24 cellular contexts compared by ENCODE assay signal in genomic region chr1:3803905-3804626, GRCh38. TPM values are rescaled to one million over a fixed set of nuclear protein-coding genes. Genes with fewer than 3 reads are reported as not detected.
DNase-seq lines count a peak whose midpoint lies in the region; ATAC-seq and TF ChIP-seq lines count a peak whose summit lies in the region.
"Had no signal": no experiment of that assay in that cellular context is flagged by ENCODE, and none has a peak within 500 bp of the region (broad histone marks: within the 10 kb centered on the region; RNA-seq: fewer than 3 reads in every experiment).

No MANE protein-coding gene starts in this region.

- peaks cover 4 to 16% (median 11%) of the 10 kb centered on the region in 5 experiments for H3K9me3 Mint-ChIP-seq in brain
- H3K9me3 Mint-ChIP-seq: effector memory CD8-positive, alpha-beta T cell; natural killer cell treated with Interleukin-12 subunit alpha and Interleukin-12 subunit beta and Interleukin-15 and Interleukin-18, amount 100 ng/mL, for 72 hours had no signal

- H2AFZ ChIP-seq in OCI-LY3 (ENCODE audit: low read depth, low read length) (peak overlapping the region; percentile 52; the same call in 1 of the 2 replicates), neuronal stem cell (ENCODE audit: low read length) (peak overlapping the region; percentile 49)

- no peak overlapping the region for H3K18ac ChIP-seq in neuronal stem cell (ENCODE audit: low read length)

- no peak overlapping the region for H3K14ac ChIP-seq in neuronal stem cell (ENCODE audit: low read length)

- TF ChIP-seq CTCF in OCI-LY3 (IDR thresholded peaks at IDR 0.05; ENCODE audit: low read depth, low read length) (no peak), brain (conservative IDR thresholded peaks at IDR 0.05) (no peak)

- H3K23ac ChIP-seq in neuronal stem cell (ENCODE audit: low read depth, low read length, poor library complexity): no peak overlapping the region

- H3K4ac ChIP-seq in neuronal stem cell (ENCODE audit: low read length): no peak overlapping the region

- peak overlapping the region in 3 of 5 experiments; percentile 1 to 15 (median 7) for H3K4me3 Mint-ChIP-seq in brain
- H3K4me3 Mint-ChIP-seq: activated CD4-positive, alpha-beta T cell treated with anti-CD3 and anti-CD28 coated beads, Interleukin-2, amount 10 ng/mL, durations not matched to agents 7 days and 5 days; activated naive CD8-positive, alpha-beta T cell treated with anti-CD3 and anti-CD28 coated beads, Interleukin-2, amount 10 ng/mL, durations not matched to agents 7 days and 5 days; effector memory CD8-positive, alpha-beta T cell; natural killer cell treated with Interleukin-12 subunit alpha and Interleukin-12 subunit beta and Interleukin-15 and Interleukin-18, amount 100 ng/mL, for 72 hours had no signal

- H3K27ac ChIP-seq in OCI-LY3 (ENCODE audit: low read length) (peak overlapping the region; percentile 35), neuronal stem cell (replicated peaks; ENCODE audit: low read length) (no peak overlapping the region), substantia nigra (ENCODE audit: low read depth, low read length, poor library complexity, severe bottlenecking) (no peak overlapping the region)
- H3K27ac ChIP-seq: C4-2B, thoracic aorta had no signal

- no peak overlapping the region for H2AK5ac ChIP-seq in neuronal stem cell (ENCODE audit: low read depth, low read length)

- H3K9me3 ChIP-seq in OCI-LY3 (ENCODE audit: insufficient read depth, low read length): 0 out of 2 replicates have a peak, but pooled peaks cover 3% of the 10 kb centered on the region
- H3K9me3 ChIP-seq in neuronal stem cell (replicated peaks in 1 of 2; ENCODE audit: control insufficient read depth in 2 of 2, insufficient read depth in 1 of 2, low read depth in 1 of 2, low read length in 2 of 2): peaks cover 5 to 12% of the 10 kb centered on the region in 2 donors
- H3K9me3 ChIP-seq: thoracic aorta had no signal

- WGBS in neuronal stem cell (ENCODE audit: extremely low coverage in 2 of 2, insufficient read length in 2 of 2, insufficient replicate concordance in 1 of 2), 2 donors: no CpG with 5 or more reads among the region's 19 CpGs

- no peak overlapping the region for H2BK5ac ChIP-seq in neuronal stem cell (ENCODE audit: low read length)

- no peak overlapping the region for H2BK12ac ChIP-seq in neuronal stem cell (ENCODE audit: low read length)

- H4K20me1 ChIP-seq in OCI-LY3 (ENCODE audit: insufficient read depth, low read length): no peaks in the 10 kb centered on the region

- no peak overlapping the region for H2BK15ac ChIP-seq in neuronal stem cell (ENCODE audit: low read length)

- H4K91ac ChIP-seq in neuronal stem cell (ENCODE audit: low read depth, low read length, poor library complexity): no peak overlapping the region

- H3K36me3 ChIP-seq in OCI-LY3 (replicated peaks; ENCODE audit: low read depth, low read length) (no peaks in the 10 kb centered on the region), neuronal stem cell (replicated peaks in 1 of 2; ENCODE audit: control insufficient read depth in 2 of 2, insufficient read depth in 2 of 2, low read length in 2 of 2) (no peaks in the 10 kb centered on the region)
- H3K36me3 ChIP-seq: thoracic aorta had no signal

- DNase-seq in EH (ENCODE audit: low read depth) (peak; percentile 49), neuronal stem cell (ENCODE audit: low spot score) (no peak), midbrain (lab: John Stamatoyannopoulos, UW) (no peak), substantia nigra (lab: John Stamatoyannopoulos, UW) (no peak)
- DNase-seq: activated CD4-positive, alpha-beta T cell treated with anti-CD3 and anti-CD28 coated beads, Interleukin-2, amount 10 ng/mL, durations not matched to agents 7 days and 5 days; activated naive CD8-positive, alpha-beta T cell treated with anti-CD3 and anti-CD28 coated beads, Interleukin-2, amount 10 ng/mL, durations not matched to agents 7 days and 5 days; DMS 273 treated with DMSO at 0.1 percent for 48 hours; effector memory CD8-positive, alpha-beta T cell; GDM1; KG1; left cardiac atrium; NCI-H1694 treated with DMSO at 0.1 percent for 48 hours; NCI-H345; NCI-H774; SHP77; stimulated activated CD4-positive, alpha-beta T cell treated with anti-CD3 and anti-CD28 coated beads, Interleukin-1b, Interleukin-23, amount 100 ng/mL, for 48 hours had no signal

- H3K4me1 Mint-ChIP-seq in brain: peaks cover 28% of the 10 kb centered on the region

- H3K4me3 ChIP-seq in OCI-LY3 (ENCODE audit: low read length) (peak overlapping the region; percentile 70), neuronal stem cell (ENCODE audit: low read length in 2 of 2) (no peak overlapping the region)
- H3K4me3 ChIP-seq: thoracic aorta had no signal

- H3K4me2 ChIP-seq in OCI-LY3 (ENCODE audit: low read length) (peak overlapping the region; percentile 85), neuronal stem cell (ENCODE audit: insufficient read depth, low read length, poor library complexity, severe bottlenecking) (no peak overlapping the region)

- ATAC-seq in GM21723 (IDR thresholded peaks at IDR 0.05; ENCODE audit: unreplicated experiment) (no peak), GM18517 (IDR thresholded peaks at IDR 0.05; ENCODE audit: unreplicated experiment) (no peak)
- ATAC-seq: effector memory CD8-positive, alpha-beta T cell; left cardiac atrium; natural killer cell treated with Interleukin-12 subunit alpha and Interleukin-12 subunit beta and Interleukin-15 and Interleukin-18, amount 100 ng/mL, for 72 hours had no signal

- no peak overlapping the region for H4K8ac ChIP-seq in neuronal stem cell (ENCODE audit: low read depth, low read length)

- H3K9ac ChIP-seq in OCI-LY3 (ENCODE audit: low read length) (peak overlapping the region; percentile 23; the same call in 1 of the 2 replicates), neuronal stem cell (ENCODE audit: low read depth, low read length, poor library complexity) (no peak overlapping the region)

- no peaks in the 10 kb centered on the region for H3K79me1 ChIP-seq in neuronal stem cell (ENCODE audit: low read depth, low read length)

- H3K27ac Mint-ChIP-seq in brain: peak overlapping the region in 4 of 5 experiments; percentile 28 to 79 (median 38)
- H3K27ac Mint-ChIP-seq: activated CD4-positive, alpha-beta T cell treated with anti-CD3 and anti-CD28 coated beads, Interleukin-2, amount 10 ng/mL, durations not matched to agents 7 days and 5 days; activated naive CD8-positive, alpha-beta T cell treated with anti-CD3 and anti-CD28 coated beads, Interleukin-2, amount 10 ng/mL, durations not matched to agents 7 days and 5 days; effector memory CD8-positive, alpha-beta T cell; natural killer cell treated with Interleukin-12 subunit alpha and Interleukin-12 subunit beta and Interleukin-15 and Interleukin-18, amount 100 ng/mL, for 72 hours had no signal

- H3K27me3 Mint-ChIP-seq in brain: peaks cover 19% of the 10 kb centered on the region

- no peaks in the 10 kb centered on the region for H3K36me3 Mint-ChIP-seq in brain
- H3K36me3 Mint-ChIP-seq: activated naive CD8-positive, alpha-beta T cell treated with anti-CD3 and anti-CD28 coated beads, Interleukin-2, amount 10 ng/mL, durations not matched to agents 7 days and 5 days; natural killer cell treated with Interleukin-12 subunit alpha and Interleukin-12 subunit beta and Interleukin-15 and Interleukin-18, amount 100 ng/mL, for 72 hours had no signal

- H3K27me3 ChIP-seq in OCI-LY3 (ENCODE audit: low read depth, low read length): peaks cover 12% of the 10 kb centered on the region
- H3K27me3 ChIP-seq in neuronal stem cell (ENCODE audit: control insufficient read depth in 3 of 3, insufficient read depth in 3 of 3, low read depth in 1 of 3, low read length in 3 of 3): no peaks in the 10 kb centered on the region

- H3K4me1 ChIP-seq in OCI-LY3 (ENCODE audit: low read length) (peaks cover 35% of the 10 kb centered on the region), neuronal stem cell (ENCODE audit: control insufficient read depth in 2 of 2, insufficient read depth in 1 of 2, low read depth in 1 of 2, low read length in 2 of 2) (peaks cover 0 to 2% of the 10 kb centered on the region in 2 donors)

- no peak overlapping the region for H2BK120ac ChIP-seq in neuronal stem cell (ENCODE audit: low read depth, low read length)

- H3K79me2 ChIP-seq in OCI-LY3 (ENCODE audit: low read length): no peaks in the 10 kb centered on the region

RNA-seq across cellular contexts. Expression of gene LRRC47, which starts 7.8 kb away (rescaled TPM):
- polyA plus RNA-seq in brain (ENCODE audit: insufficient read depth, low read depth, low replicate concordance): 48.3 TPM
- polyA plus RNA-seq in neuronal stem cell (2013, experiment 1 of 2): 19.7 TPM
- polyA plus RNA-seq in neuronal stem cell (2013, experiment 2 of 2): 18.6 TPM

RNA-seq across cellular contexts. Expression of gene SMIM1, which starts 31.5 kb away (rescaled TPM):
- 5.6 TPM for polyA plus RNA-seq in brain (ENCODE audit: insufficient read depth, low read depth, low replicate concordance)
- 5.8 TPM for polyA plus RNA-seq in neuronal stem cell (2013, experiment 1 of 2)
- 5.6 TPM for polyA plus RNA-seq in neuronal stem cell (2013, experiment 2 of 2)

RNA-seq across cellular contexts. Expression of gene CCDC27, which starts 51.8 kb away (rescaled TPM):
- polyA plus RNA-seq in brain (ENCODE audit: insufficient read depth, low read depth, low replicate concordance): 0.12 TPM
- polyA plus RNA-seq in neuronal stem cell (2013, experiment 1 of 2): not detected
- not detected for polyA plus RNA-seq in neuronal stem cell (2013, experiment 2 of 2)
- polyA plus RNA-seq: AG04450 had no signal

RNA-seq across cellular contexts. Expression of gene CEP104, which starts 52.9 kb away (rescaled TPM):
- 28.6 TPM for polyA plus RNA-seq in brain (ENCODE audit: insufficient read depth, low read depth, low replicate concordance)
- polyA plus RNA-seq in neuronal stem cell (2013, experiment 1 of 2): 12.6 TPM
- 13.2 TPM for polyA plus RNA-seq in neuronal stem cell (2013, experiment 2 of 2)

RNA-seq across cellular contexts. Expression of gene DFFB, which starts 53.2 kb away (rescaled TPM):
- 3.9 TPM for polyA plus RNA-seq in brain (ENCODE audit: insufficient read depth, low read depth, low replicate concordance)
- 6.6 TPM for polyA plus RNA-seq in neuronal stem cell (2013, experiment 1 of 2)
- polyA plus RNA-seq in neuronal stem cell (2013, experiment 2 of 2): 7.4 TPM
